Comparison of ENCODE assay signal across 1 cellular context in genomic region chr4:26619784-26620183, GRCh38.
A peak's percentile ranks its signal among the peaks of the same experiment; 100 is the strongest.
TF ChIP-seq lines count a peak whose summit lies in the region.

No MANE protein-coding gene starts in this region.

TF ChIP-seq in IMR-90, 13 proteins besides CTCF, POLR2A, EP300 and RAD21:
- peak; percentile 47 for TF ChIP-seq FOS (IDR thresholded peaks at IDR 0.05; ENCODE audit: low read depth, low read length)
- no peak for TF ChIP-seq RFX5 (IDR thresholded peaks at IDR 0.05; ENCODE audit: low read depth, low read length)
- TF ChIP-seq CEBPB (IDR thresholded peaks at IDR 0.05; ENCODE audit: low read depth, low read length): peak; percentile 93
